ENCODE assay signal across 14 cellular contexts in genomic region chr1:19655718-19656080, GRCh38. TPM values are rescaled to one million over a fixed set of nuclear protein-coding genes. Genes with fewer than 3 reads are reported as not detected.
A peak's percentile ranks its signal among the peaks of the same experiment; 100 is the strongest.
DNase-seq lines count a peak whose midpoint lies in the region; ATAC-seq and TF ChIP-seq lines count a peak whose summit lies in the region.
"Had no signal": no experiment of that assay in that cellular context is flagged by ENCODE, and none has a peak within 500 bp of the region (broad histone marks: within the 10 kb centered on the region; RNA-seq: fewer than 3 reads in every experiment).

No MANE protein-coding gene starts in this region.

- H3K27ac Mint-ChIP-seq in activated CD4-positive, alpha-beta T cell treated with anti-CD3 and anti-CD28 coated beads, Interleukin-2, amount 10 ng/mL, durations not matched to agents 7 days and 5 days, result peak overlapping the region; percentile 14
- peak overlapping the region; percentile 20 for H3K27ac Mint-ChIP-seq in activated T-helper 1 cell treated with anti-CD3 and anti-CD28 coated beads, Interleukin-12 subunit alpha, Interleukin-12 subunit beta, Interleukin-2, Interleukin-4 antibody, amounts not matched to agents 30 ng/mL and 10 ng/mL and 1 ng/mL, durations not matched to agents 14 hours and 24 hours and 36 hours
- H3K27ac Mint-ChIP-seq in endothelial cell (ENCODE audit: unreplicated experiment), result peak overlapping the region; percentile 33
- peak overlapping the region; percentile 62 for H3K27ac Mint-ChIP-seq in neural crest cell (ENCODE audit: unreplicated experiment)

- H3K4me1 Mint-ChIP-seq in activated CD4-positive, alpha-beta T cell treated with anti-CD3 and anti-CD28 coated beads, Interleukin-2, amount 10 ng/mL, durations not matched to agents 7 days and 5 days, result peaks cover 18% of the 10 kb centered on the region
- peaks cover 16% of the 10 kb centered on the region for H3K4me1 Mint-ChIP-seq in activated T-helper 1 cell treated with anti-CD3 and anti-CD28 coated beads, Interleukin-12 subunit alpha, Interleukin-12 subunit beta, Interleukin-2, Interleukin-4 antibody, amounts not matched to agents 30 ng/mL and 10 ng/mL and 1 ng/mL, durations not matched to agents 14 hours and 24 hours and 36 hours (ENCODE audit: low read depth)
- H3K4me1 Mint-ChIP-seq in endothelial cell (ENCODE audit: unreplicated experiment) (peaks cover 9% of the 10 kb centered on the region), neural crest cell (peaks cover 21% of the 10 kb centered on the region)

- intact Hi-C loops in activated T-helper 1 cell treated with anti-CD3 and anti-CD28 coated beads, Interleukin-12 subunit alpha, Interleukin-12 subunit beta, Interleukin-2, Interleukin-4 antibody, amounts not matched to agents 30 ng/mL and 10 ng/mL and 1 ng/mL, durations not matched to agents 14 hours and 24 hours and 36 hours (cut with micrococcal nuclease), result no loop called here
- intact Hi-C loops in posterior vena cava (cut with DNase I), result loop anchor here (5.0 to 10.0 kb wide), 2 partner anchors 401 to 683 kb away; partner anchors contain the start of genes EMC1 (in 1 of the 2) and MRTO4 (in 1 of the 2)

- H3K36me3 Mint-ChIP-seq in activated CD4-positive, alpha-beta T cell treated with anti-CD3 and anti-CD28 coated beads, Interleukin-2, amount 10 ng/mL, durations not matched to agents 7 days and 5 days (ENCODE audit: low read depth), result no peaks in the 10 kb centered on the region
- H3K36me3 Mint-ChIP-seq in activated T-helper 1 cell treated with anti-CD3 and anti-CD28 coated beads, Interleukin-12 subunit alpha, Interleukin-12 subunit beta, Interleukin-2, Interleukin-4 antibody, amounts not matched to agents 30 ng/mL and 10 ng/mL and 1 ng/mL, durations not matched to agents 14 hours and 24 hours and 36 hours (ENCODE audit: low read depth), result peaks cover 2% of the 10 kb centered on the region
- no peaks in the 10 kb centered on the region for H3K36me3 Mint-ChIP-seq in endothelial cell (ENCODE audit: low read depth, unreplicated experiment)
- H3K36me3 Mint-ChIP-seq in neural crest cell (ENCODE audit: low read depth), result no peaks in the 10 kb centered on the region

- no peak overlapping the region for H3K4me3 Mint-ChIP-seq in activated CD4-positive, alpha-beta T cell treated with anti-CD3 and anti-CD28 coated beads, Interleukin-2, amount 10 ng/mL, durations not matched to agents 7 days and 5 days
- no peak overlapping the region for H3K4me3 Mint-ChIP-seq in activated T-helper 1 cell treated with anti-CD3 and anti-CD28 coated beads, Interleukin-12 subunit alpha, Interleukin-12 subunit beta, Interleukin-2, Interleukin-4 antibody, amounts not matched to agents 30 ng/mL and 10 ng/mL and 1 ng/mL, durations not matched to agents 14 hours and 24 hours and 36 hours
- H3K4me3 Mint-ChIP-seq in endothelial cell (ENCODE audit: unreplicated experiment) (peak overlapping the region; percentile 7), neural crest cell (no peak overlapping the region)

- H3K9me3 Mint-ChIP-seq in activated CD4-positive, alpha-beta T cell treated with anti-CD3 and anti-CD28 coated beads, Interleukin-2, amount 10 ng/mL, durations not matched to agents 7 days and 5 days, result no peaks in the 10 kb centered on the region
- H3K9me3 Mint-ChIP-seq in activated T-helper 1 cell treated with anti-CD3 and anti-CD28 coated beads, Interleukin-12 subunit alpha, Interleukin-12 subunit beta, Interleukin-2, Interleukin-4 antibody, amounts not matched to agents 30 ng/mL and 10 ng/mL and 1 ng/mL, durations not matched to agents 14 hours and 24 hours and 36 hours, result no peaks in the 10 kb centered on the region
- H3K9me3 Mint-ChIP-seq in endothelial cell (ENCODE audit: unreplicated experiment), result no peaks in the 10 kb centered on the region
- H3K9me3 Mint-ChIP-seq in neural crest cell, result no peaks in the 10 kb centered on the region

- POLR2A ChIA-PET in activated CD4-positive, alpha-beta T cell treated with anti-CD3 and anti-CD28 coated beads, Interleukin-2, amount 10 ng/mL, durations not matched to agents 7 days and 5 days (lab: Charles Lee), result no interaction called here

- TF ChIP-seq CTCF in endothelial cell (IDR thresholded peaks at IDR 0.05; ENCODE audit: unreplicated experiment), result no peak
- no peak for TF ChIP-seq CTCF in neural crest cell (conservative IDR thresholded peaks at IDR 0.05)

- H3K27me3 Mint-ChIP-seq in activated CD4-positive, alpha-beta T cell treated with anti-CD3 and anti-CD28 coated beads, Interleukin-2, amount 10 ng/mL, durations not matched to agents 7 days and 5 days, result no peaks in the 10 kb centered on the region
- peaks cover 3% of the 10 kb centered on the region for H3K27me3 Mint-ChIP-seq in activated T-helper 1 cell treated with anti-CD3 and anti-CD28 coated beads, Interleukin-12 subunit alpha, Interleukin-12 subunit beta, Interleukin-2, Interleukin-4 antibody, amounts not matched to agents 30 ng/mL and 10 ng/mL and 1 ng/mL, durations not matched to agents 14 hours and 24 hours and 36 hours (ENCODE audit: insufficient read depth)
- H3K27me3 Mint-ChIP-seq in endothelial cell (ENCODE audit: unreplicated experiment), result peaks cover 4% of the 10 kb centered on the region
- H3K27me3 Mint-ChIP-seq in neural crest cell (ENCODE audit: low read depth), result peaks cover 12% of the 10 kb centered on the region

- no peak for ATAC-seq in HG03097 (IDR thresholded peaks at IDR 0.05; ENCODE audit: low FRiP score, unreplicated experiment)
- ATAC-seq: GM12878, HCT116 had no signal

- no peak for DNase-seq in activated CD4-positive, alpha-beta T cell treated with anti-CD3 and anti-CD28 coated beads, Interleukin-2, amount 10 ng/mL, durations not matched to agents 7 days and 5 days
- DNase-seq in activated CD4-positive, alpha-beta T cell treated with anti-CD3 and anti-CD28 coated beads for 1 hour, result no peak
- DNase-seq in activated T-helper 1 cell treated with anti-CD3 and anti-CD28 coated beads, Interleukin-12 subunit alpha, Interleukin-12 subunit beta, Interleukin-2, Interleukin-4 antibody, amounts not matched to agents 30 ng/mL and 10 ng/mL and 1 ng/mL, durations not matched to agents 14 hours and 24 hours and 36 hours (ENCODE audit: low spot score), result no peak
- DNase-seq in endothelial cell (ENCODE audit: low spot score) (no peak), neural crest cell (ENCODE audit: low read depth, low spot score) (no peak), NCI-H2196 (lab: John Stamatoyannopoulos, UW; ENCODE audit: unreplicated experiment) (no peak), posterior vena cava (ENCODE audit: low spot score) (no peak)
- DNase-seq: 8988T, AML-193, DMS79 had no signal

- CTCF ChIA-PET in activated CD4-positive, alpha-beta T cell treated with anti-CD3 and anti-CD28 coated beads, Interleukin-2, amount 10 ng/mL, durations not matched to agents 7 days and 5 days (lab: Charles Lee), result interaction anchor here (0.6 to 1.2 kb wide), 2 partner anchors 10 to 717 kb away, joined by 3 read pairs; no protein-coding TSS in a partner anchor

RNA-seq across cellular contexts. Expression of gene HTR6, which starts 9.0 kb away (rescaled TPM):
- under 1 TPM in 1 of 2 experiments, not detected in 1; 0.10 TPM for total RNA-seq in activated CD4-positive, alpha-beta T cell treated with anti-CD3 and anti-CD28 coated beads, Interleukin-2, amount 10 ng/mL, durations not matched to agents 7 days and 5 days
- total RNA-seq in activated T-helper 1 cell treated with anti-CD3 and anti-CD28 coated beads, Interleukin-12 subunit alpha, Interleukin-12 subunit beta, Interleukin-2, Interleukin-4 antibody, amounts not matched to agents 30 ng/mL and 10 ng/mL and 1 ng/mL, durations not matched to agents 14 hours and 24 hours and 36 hours, result not detected in 2 replicates
- total RNA-seq in endothelial cell (ENCODE audit: unreplicated experiment), result not detected
- not detected in 2 replicates for total RNA-seq in neural crest cell
- total RNA-seq in posterior vena cava, result not detected
- total RNA-seq: HT-29 had no signal

RNA-seq across cellular contexts. Expression of gene NBL1, which starts 11.6 kb away (rescaled TPM):
- 10 to 100 TPM; 17.5 to 22.0 TPM for total RNA-seq in activated CD4-positive, alpha-beta T cell treated with anti-CD3 and anti-CD28 coated beads, Interleukin-2, amount 10 ng/mL, durations not matched to agents 7 days and 5 days
- total RNA-seq in activated T-helper 1 cell treated with anti-CD3 and anti-CD28 coated beads, Interleukin-12 subunit alpha, Interleukin-12 subunit beta, Interleukin-2, Interleukin-4 antibody, amounts not matched to agents 30 ng/mL and 10 ng/mL and 1 ng/mL, durations not matched to agents 14 hours and 24 hours and 36 hours, result 53.0 and 55.5 TPM in 2 replicates
- 38.1 TPM for total RNA-seq in endothelial cell (ENCODE audit: unreplicated experiment)
- total RNA-seq in neural crest cell, result 7.0 and 7.8 TPM in 2 replicates
- 100 to 1,000 TPM; 137 to 186 TPM for total RNA-seq in posterior vena cava
